In the genomic region with DNA sequence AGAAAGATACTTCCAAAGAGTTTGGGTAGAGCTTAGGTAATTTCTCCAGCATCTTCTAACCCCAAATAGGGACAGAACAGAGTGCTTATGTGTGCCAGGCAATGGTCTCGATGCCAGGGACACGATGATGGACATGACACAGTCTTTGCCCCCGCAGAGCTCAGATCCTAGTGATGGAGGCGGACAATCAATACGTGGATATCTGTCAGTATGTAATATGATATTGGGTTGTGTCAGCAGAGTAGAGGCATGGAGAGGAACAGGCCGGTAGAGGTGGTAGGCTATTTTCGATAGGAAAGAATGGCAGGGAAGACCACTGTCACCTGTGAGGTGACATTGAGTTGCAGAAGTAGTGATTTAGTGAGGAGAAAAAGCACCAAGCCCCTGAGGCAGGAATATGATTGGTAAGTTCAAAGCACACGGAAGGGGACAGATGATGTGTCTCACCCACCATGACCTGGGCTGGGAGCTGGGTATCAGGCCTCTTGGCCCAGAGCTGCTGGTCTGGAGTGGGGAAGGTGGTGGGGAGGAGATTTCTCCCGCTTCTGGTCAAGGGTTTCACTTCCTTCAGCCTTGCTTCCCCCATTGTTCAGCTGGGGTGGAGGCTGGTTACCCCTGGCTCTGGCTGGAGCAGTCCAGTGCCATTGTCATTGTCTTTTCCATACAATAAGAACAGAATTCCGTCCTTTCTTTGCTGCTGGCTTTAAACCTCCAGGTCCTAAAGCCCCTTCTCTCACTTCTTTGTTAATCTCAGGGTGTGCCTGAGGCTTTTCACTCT, we compare ENCODE assay signal across 10 cellular contexts. TPM values are rescaled to one million over a fixed set of nuclear protein-coding genes. Genes with fewer than 3 reads are reported as not detected.
A peak's percentile ranks its signal among the peaks of the same experiment; 100 is the strongest.
DNase-seq lines count a peak whose midpoint lies in the region; ATAC-seq and TF ChIP-seq lines count a peak whose summit lies in the region.
"Had no signal": no experiment of that assay in that cellular context is flagged by ENCODE, and none has a peak within 500 bp of the region (broad histone marks: within the 10 kb centered on the region; RNA-seq: fewer than 3 reads in every experiment).

No MANE protein-coding gene starts in this region.

- no peaks in the 10 kb centered on the region for H3K36me3 ChIP-seq in H7 (replicated peaks; ENCODE audit: control insufficient read depth, insufficient read depth, low read length)
- H3K36me3 ChIP-seq in muscle layer of duodenum (ENCODE audit: control insufficient read depth in 1 of 2, insufficient read depth in 2 of 2, low read length in 2 of 2): no peaks in the 10 kb centered on the region

- H3K9me3 Mint-ChIP-seq in CD14-positive monocyte: peaks cover 0 to 3% (median 0%) of the 10 kb centered on the region in 7 donors
- H3K9me3 Mint-ChIP-seq: activated naive CD8-positive, alpha-beta T cell treated with anti-CD3 and anti-CD28 coated beads for 36 hours; T-cell had no signal

- peaks cover 93% of the 10 kb centered on the region for H3K4me1 Mint-ChIP-seq in CD14-positive monocyte

- H3K9me3 ChIP-seq in muscle layer of duodenum (ENCODE audit: control insufficient read depth in 1 of 2, low read length in 2 of 2): no peaks in the 10 kb centered on the region

- peaks cover 0 to 7% (median 0%) of the 10 kb centered on the region in 3 donors for H3K27me3 Mint-ChIP-seq in CD14-positive monocyte (ENCODE audit: low read depth in 3 of 3)
- H3K27me3 Mint-ChIP-seq: activated naive CD8-positive, alpha-beta T cell treated with anti-CD3 and anti-CD28 coated beads for 36 hours; T-cell had no signal

- H3K27me3 ChIP-seq in H7 (ENCODE audit: control insufficient read depth, insufficient read depth, low read length) (no peaks in the 10 kb centered on the region), muscle layer of duodenum (ENCODE audit: low read depth, low read length) (no peaks in the 10 kb centered on the region)

- ATAC-seq in GM19351 (IDR thresholded peaks at IDR 0.05; ENCODE audit: unreplicated experiment) (no peak), HG03378 (IDR thresholded peaks at IDR 0.05; ENCODE audit: unreplicated experiment) (no peak)

- intact Hi-C loops in CD14-positive monocyte (cut with micrococcal nuclease): no loop called here

- H3K36me3 Mint-ChIP-seq in CD14-positive monocyte: peaks cover 5 to 10% of the 10 kb centered on the region in 2 donors
- H3K36me3 Mint-ChIP-seq: activated naive CD8-positive, alpha-beta T cell treated with anti-CD3 and anti-CD28 coated beads for 36 hours; T-cell had no signal

- H3K4me1 ChIP-seq in muscle layer of duodenum (ENCODE audit: control insufficient read depth in 1 of 2, insufficient read depth in 2 of 2, low read length in 2 of 2): peaks cover 0 to 3% of the 10 kb centered on the region in 2 donors

- peak overlapping the region; percentile 68 for H3K27ac ChIP-seq in muscle layer of duodenum (ENCODE audit: low read length)

- H3K4me3 ChIP-seq in H7 (ENCODE audit: insufficient read depth, low read depth, low read length) (no peak overlapping the region), muscle layer of duodenum (ENCODE audit: low read depth in 1 of 2, low read length in 2 of 2) (no peak overlapping the region)

- TF ChIP-seq CTCF in CD14-positive monocyte (IDR thresholded peaks at IDR 0.05): no peak

- H3K27ac Mint-ChIP-seq in CD14-positive monocyte: peak overlapping the region; percentile 96 to 100 (median 100)
- H3K27ac Mint-ChIP-seq: activated naive CD8-positive, alpha-beta T cell treated with anti-CD3 and anti-CD28 coated beads for 36 hours had no signal

- peak; percentile 59 for DNase-seq in CD14-positive monocyte (ENCODE audit: low spot score)
- peak; percentile 48 for DNase-seq in H7
- DNase-seq in dermis blood vessel endothelial cell: peak; percentile 43
- DNase-seq in DMS153 (lab: John Stamatoyannopoulos, UW): no peak
- no peak for DNase-seq in NCI-H526 (lab: John Stamatoyannopoulos, UW)

- peak overlapping the region in 1 of 2 donors; percentile 48 for H3K4me3 Mint-ChIP-seq in CD14-positive monocyte
- H3K4me3 Mint-ChIP-seq: activated naive CD8-positive, alpha-beta T cell treated with anti-CD3 and anti-CD28 coated beads for 36 hours; T-cell had no signal

RNA-seq across cellular contexts. Expression of gene SRGN, which starts 36.0 kb away (rescaled TPM):
- polyA plus RNA-seq in CD14-positive monocyte: 1,000 to 10,000 TPM; 1,724 to 1,859 TPM
- total RNA-seq in H7 (2014; rRNA removed; shearing (Covaris generic)): not detected in 2 replicates
- 495 and 622 TPM in 2 replicates for total RNA-seq in dermis blood vessel endothelial cell

Comparison
In these comparisons a context has a peak if more than half of its experiments do, and no peak if none do; other contexts are left out.
1. DNase-seq: peak in CD14-positive monocyte (single experiment), H7 (single experiment) and dermis blood vessel endothelial cell (single experiment); none in DMS153 (single experiment) and NCI-H526 (0 of 2).
2. RNA of gene SRGN, which starts 36.0 kb away (total RNA-seq): 495 to 622 TPM in dermis blood vessel endothelial cell; not detected in H7; every median in the first group is over 100 times any median in the second.